ENCODE assay signal across 27 cellular contexts in the genomic region with DNA sequence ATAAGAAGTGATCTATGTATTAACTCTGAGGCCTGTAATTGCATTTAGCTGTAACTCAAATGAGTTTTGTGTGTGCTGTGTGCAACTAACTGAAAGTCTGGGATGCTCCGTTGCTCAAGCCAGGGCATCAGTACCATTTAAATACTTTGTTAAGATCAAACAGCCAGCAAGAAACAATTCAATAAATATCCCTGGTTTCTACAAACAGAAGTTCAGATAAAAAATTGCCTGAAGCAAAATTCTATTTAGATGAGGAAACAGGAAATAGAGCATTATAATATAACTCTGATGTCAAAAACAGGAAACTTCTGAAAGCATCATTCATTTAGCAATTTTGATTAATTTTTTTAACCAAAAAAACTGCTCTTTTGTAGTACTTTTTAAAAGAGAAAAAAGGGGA. TPM values are rescaled to one million over a fixed set of nuclear protein-coding genes. Genes with fewer than 3 reads are reported as not detected.
A peak's percentile ranks its signal among the peaks of the same experiment; 100 is the strongest.
DNase-seq lines count a peak whose midpoint lies in the region; ATAC-seq and TF ChIP-seq lines count a peak whose summit lies in the region.
"Had no signal": no experiment of that assay in that cellular context is flagged by ENCODE, and none has a peak within 500 bp of the region (broad histone marks: within the 10 kb centered on the region; RNA-seq: fewer than 3 reads in every experiment).

No MANE protein-coding gene starts in this region.

- H3K9me3 Mint-ChIP-seq in HFFc6 = peaks cover 4% of the 10 kb centered on the region
- H3K9me3 Mint-ChIP-seq in naive B cell = peaks cover 0 to 19% (median 5%) of the 10 kb centered on the region in 7 donors
- H3K9me3 Mint-ChIP-seq: nephron progenitor cell had no signal

- no peaks in the 10 kb centered on the region for H3K36me3 ChIP-seq in SK-N-SH (replicated peaks in 1 of 2; ENCODE audit: control insufficient read depth in 1 of 2, insufficient read depth in 2 of 2, low read length in 1 of 2)
- H3K36me3 ChIP-seq: BLaER1, colonic mucosa, MG63, upper lobe of right lung had no signal

- H3K4me3 ChIP-seq in SK-N-SH (ENCODE audit: low read depth in 2 of 2, low read length in 1 of 2) = no peak overlapping the region
- H3K4me3 ChIP-seq: BLaER1, colonic mucosa, MG63, upper lobe of right lung had no signal

- TF ChIP-seq EP300 in SK-N-SH (IDR thresholded peaks at IDR 0.05; ENCODE audit: borderline replicate concordance in 1 of 2, low read depth in 1 of 2, low read length in 1 of 2) = no peak

- H3F3A ChIP-seq in SK-N-SH (replicated peaks; ENCODE audit: insufficient read depth) = no peaks in the 10 kb centered on the region

- no peaks in the 10 kb centered on the region for H4K20me1 ChIP-seq in SK-N-SH (ENCODE audit: insufficient read depth)
- H4K20me1 ChIP-seq: BLaER1 had no signal

- CTCF ChIA-PET in SK-N-SH (lab: Yijun Ruan, JAX) = interaction anchor here (1.0 to 1.3 kb wide), 2 partner anchors 132 to 234 kb away, joined by 3 read pairs; partner anchors contain the start of gene COBLL1

- H3K9me3 ChIP-seq in SK-N-SH = no peaks in the 10 kb centered on the region
- H3K9me3 ChIP-seq: BLaER1, colonic mucosa, MG63, upper lobe of right lung had no signal

- no peaks in the 10 kb centered on the region for H3K9me2 ChIP-seq in SK-N-SH

- 15% methylated on average over 1 of the region's 1 CpG for WGBS in SK-N-SH (ENCODE audit: low lambda C conversion rate)

- H2AFZ ChIP-seq in SK-N-SH (ENCODE audit: low read depth) = peak overlapping the region; percentile 84

- no peak overlapping the region for H3K4me2 ChIP-seq in SK-N-SH

- DNase-seq in AML-193 (lab: John Stamatoyannopoulos, UW) (peak; percentile 60 to 67), HFFc6 (peak; percentile 30), SK-N-SH (no peak), naive B cell (no peak), head of caudate nucleus (no peak), retina (no peak), T1000 (lab: John Stamatoyannopoulos, UW) (no peak)
- DNase-seq in stimulated activated CD4-positive, alpha-beta T cell treated with anti-CD3 and anti-CD28 coated beads, Interleukin-15, amount 100 ng/mL, for 24 hours = no peak
- DNase-seq: ACHN; activated CD4-positive, alpha-beta T cell treated with anti-CD3 and anti-CD28 coated beads, Interleukin-2, amount 50 U/mL, for 1 hour; activated T-cell treated with anti-CD3 and anti-CD28 coated beads, Interleukin-2, amount 50 U/mL, for 4 hours; colonic mucosa; DND-41; effector CD4-positive, alpha-beta T cell; immature natural killer cell; KBM-7; mammary epithelial cell; MG63; NCI-H2029; NCI-H526; nephron progenitor cell; stimulated activated naive CD4-positive, alpha-beta T cell treated with Interleukin-2 at 50 U/mL for 16 hours; upper lobe of right lung had no signal

- TF ChIP-seq RAD21 in SK-N-SH (IDR thresholded peaks at IDR 0.05; ENCODE audit: low read length) = no peak

- no peaks in the 10 kb centered on the region for H3K79me2 ChIP-seq in SK-N-SH (ENCODE audit: insufficient read depth)

- TF ChIP-seq CTCF in HFFc6 (IDR thresholded peaks at IDR 0.05) = no peak
- TF ChIP-seq CTCF in SK-N-SH (IDR thresholded peaks at IDR 0.05) = no peak

- H3K4me1 ChIP-seq in SK-N-SH (ENCODE audit: control insufficient read depth in 1 of 2, insufficient read depth in 2 of 2, low read depth in 1 of 2, low read length in 1 of 2) = peaks cover 12 to 14% of the 10 kb centered on the region in 2 experiments; a peak in 3 of 4 replicates
- H3K4me1 ChIP-seq: colonic mucosa had no signal

- no peaks in the 10 kb centered on the region for H3K27me3 ChIP-seq in SK-N-SH (ENCODE audit: insufficient read depth)
- H3K27me3 ChIP-seq: BLaER1, colonic mucosa, MG63, upper lobe of right lung had no signal

- POLR2A ChIA-PET in SK-N-SH (lab: Yijun Ruan, JAX) = no interaction called here

- no peaks in the 10 kb centered on the region for H3K27me3 Mint-ChIP-seq in HFFc6 (ENCODE audit: insufficient read depth)
- H3K27me3 Mint-ChIP-seq in naive B cell = no peaks in the 10 kb centered on the region

- H3K9ac ChIP-seq in SK-N-SH = no peak overlapping the region
- H3K9ac ChIP-seq: BLaER1 had no signal

- H3K4me3 Mint-ChIP-seq in HFFc6 = peak overlapping the region; percentile 33; the same call in 1 of the 2 replicates
- H3K4me3 Mint-ChIP-seq in naive B cell = peak overlapping the region; percentile 14 to 76 (median 61)
- H3K4me3 Mint-ChIP-seq: activated T-cell treated with anti-CD3 and anti-CD28 coated beads, Interleukin-2, amount 50 U/mL, for 4 hours; immature natural killer cell; nephron progenitor cell; WTC11 had no signal

- H3K36me3 Mint-ChIP-seq in HFFc6 (ENCODE audit: low read depth) (peaks cover 17% of the 10 kb centered on the region), naive B cell (peaks cover 0 to 9% of the 10 kb centered on the region in 2 donors)
- H3K36me3 Mint-ChIP-seq: WTC11 had no signal

- peaks cover 70% of the 10 kb centered on the region for H3K4me1 Mint-ChIP-seq in HFFc6 (ENCODE audit: low read depth)
- peaks cover 54 to 88% (median 58%) of the 10 kb centered on the region in 3 donors for H3K4me1 Mint-ChIP-seq in naive B cell
- H3K4me1 Mint-ChIP-seq: nephron progenitor cell, WTC11 had no signal

- H3K27ac Mint-ChIP-seq in HFFc6 = peak overlapping the region; percentile 46
- peak overlapping the region; percentile 36 to 90 (median 74) for H3K27ac Mint-ChIP-seq in naive B cell
- H3K27ac Mint-ChIP-seq: immature natural killer cell, nephron progenitor cell, WTC11 had no signal

- peak overlapping the region; percentile 23 to 53; a peak in 3 of 4 replicates for H3K27ac ChIP-seq in SK-N-SH (ENCODE audit: low read depth in 2 of 2, low read length in 1 of 2)
- H3K27ac ChIP-seq: BLaER1, colonic mucosa, upper lobe of right lung had no signal

- intact Hi-C loops in head of caudate nucleus (cut with DNase I) = no loop called here

- no peak for ATAC-seq in naive B cell (ENCODE audit: low read depth in 2 of 2)
- ATAC-seq: activated T-cell treated with anti-CD3 and anti-CD28 coated beads, Interleukin-2, amount 50 U/mL, for 4 hours; upper lobe of right lung; WTC11 had no signal

TF ChIP-seq in SK-N-SH, 30 proteins besides CTCF, POLR2A, EP300 and RAD21:
- TF ChIP-seq SMC3 (IDR thresholded peaks at IDR 0.05; ENCODE audit: low read depth, low read length) = no peak
- no peak for TF ChIP-seq RCOR1 (IDR thresholded peaks at IDR 0.05; ENCODE audit: low read length)
- TF ChIP-seq RXRA (IDR thresholded peaks at IDR 0.05; ENCODE audit: borderline replicate concordance, low read depth) = no peak
- TF ChIP-seq TAF1 (IDR thresholded peaks at IDR 0.05; ENCODE audit: borderline replicate concordance, low read depth, low read length) = no peak
- TF ChIP-seq REST (IDR thresholded peaks at IDR 0.05; ENCODE audit: low read depth, low read length) = no peak
- no peak for TF ChIP-seq FOXJ3 (CRISPR knock-in tag; IDR thresholded peaks at IDR 0.05)

RNA-seq across cellular contexts. Expression of gene SLC38A11, which starts 18.9 kb away (rescaled TPM):
- total RNA-seq in HFFc6 (2021; fragmentation: NEBNext Ultra II Directional; extraction: Animal tissue kit (Norgen Biotek cat#: 25700)) = 1 to 10 TPM; 2.1 to 3.0 (median 2.5) TPM
- not detected in 2 replicates for polyA plus RNA-seq in SK-N-SH (2012; rRNA removed)
- polyA plus RNA-seq in SK-N-SH (2012; cell fraction: cytosol; rRNA removed) = 0.01 and 0.05 TPM in 2 replicates
- polyA plus RNA-seq in SK-N-SH (2012; cell fraction: nucleus; rRNA removed) = 0.05 TPM in 1 of 2 replicates, not detected in the other
- 10 to 100 TPM in 3 of 6 donors, 1 to 10 TPM in 3; 1.1 to 16.3 (median 9.5) TPM for polyA plus RNA-seq in naive B cell (ENCODE audit: low read depth in 6 of 6)
- total RNA-seq: activated T-cell treated with anti-CD3 and anti-CD28 coated beads, Interleukin-2, amount 50 U/mL, for 4 hours; astrocyte; mammary epithelial cell; osteocyte; WTC11 had no signal
- polyA plus RNA-seq: immature natural killer cell had no signal

Comparison
In these comparisons a context has a peak if more than half of its experiments do, and no peak if none do; other contexts are left out.
1. DNase-seq: peak in AML-193 (2 of 2) and HFFc6 (single experiment); none in SK-N-SH (single experiment), naive B cell (single experiment), head of caudate nucleus (0 of 42), stimulated activated CD4-positive, alpha-beta T cell treated with anti-CD3 and anti-CD28 coated beads, Interleukin-15, amount 100 ng/mL, for 24 hours (single experiment), retina (single experiment) and T1000 (single experiment).